In the genomic region with DNA sequence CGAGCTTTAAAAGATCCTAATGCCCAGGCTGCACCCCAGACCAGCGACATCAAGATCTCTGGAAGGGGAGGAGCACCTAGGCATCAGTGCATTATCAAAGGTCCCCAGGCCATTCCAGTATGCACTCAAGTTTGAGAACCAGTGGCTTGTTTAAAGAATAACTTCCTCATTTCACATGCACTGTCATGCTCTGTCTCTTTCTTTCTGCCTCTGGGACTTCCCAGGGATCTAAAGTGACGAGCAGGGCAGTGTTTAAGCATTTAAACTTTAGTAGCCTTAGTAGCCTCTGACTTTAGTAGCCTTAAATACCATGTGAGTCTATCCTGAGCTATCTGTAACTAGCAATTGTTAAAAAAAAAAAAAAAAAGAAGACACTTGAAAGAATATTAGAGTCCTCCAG, we compare ENCODE assay signal across 12 cellular contexts. TPM values are rescaled to one million over a fixed set of nuclear protein-coding genes. Genes with fewer than 3 reads are reported as not detected.
DNase-seq lines count a peak whose midpoint lies in the region; ATAC-seq and TF ChIP-seq lines count a peak whose summit lies in the region.
"Had no signal": no experiment of that assay in that cellular context is flagged by ENCODE, and none has a peak within 500 bp of the region (broad histone marks: within the 10 kb centered on the region; RNA-seq: fewer than 3 reads in every experiment).

No MANE protein-coding gene starts in this region.

- no peak for TF ChIP-seq CTCF in left ventricle myocardium inferior (IDR thresholded peaks at IDR 0.05; ENCODE audit: borderline replicate concordance)

- peaks cover 0 to 7% (median 4%) of the 10 kb centered on the region in 7 donors for H3K9me3 Mint-ChIP-seq in naive B cell
- H3K9me3 Mint-ChIP-seq: natural killer cell had no signal

- H3K4me3 ChIP-seq in left ventricle myocardium inferior = no peak overlapping the region
- H3K4me3 ChIP-seq: testis had no signal

- H3K27ac Mint-ChIP-seq in naive B cell = no peak overlapping the region
- H3K27ac Mint-ChIP-seq: natural killer cell had no signal

- no peaks in the 10 kb centered on the region for H3K4me1 ChIP-seq in left ventricle myocardium inferior
- H3K4me1 ChIP-seq: testis had no signal

- no peaks in the 10 kb centered on the region for H3K36me3 Mint-ChIP-seq in naive B cell
- H3K36me3 Mint-ChIP-seq: natural killer cell had no signal

- H3K9me3 ChIP-seq in left ventricle myocardium inferior (replicated peaks) = no peaks in the 10 kb centered on the region
- H3K9me3 ChIP-seq: testis had no signal

- H3K4me3 Mint-ChIP-seq in naive B cell = no peak overlapping the region
- H3K4me3 Mint-ChIP-seq: natural killer cell had no signal

- DNase-seq in naive B cell = no peak
- DNase-seq in left ventricle myocardium inferior = no peak
- no peak for DNase-seq in activated naive CD4-positive, alpha-beta T cell treated with Interleukin-2 at 50 U/mL for 16 hours
- no peak for DNase-seq in NCI-H526 treated with DMSO at 0.1 percent for 48 hours (lab: John Stamatoyannopoulos, UW)
- DNase-seq: natural killer cell, NCI-H446 treated with DMSO at 0.1 percent for 48 hours, testis had no signal

- H3K27me3 ChIP-seq in left ventricle myocardium inferior (ENCODE audit: low read depth) = peaks cover 7% of the 10 kb centered on the region
- H3K27me3 ChIP-seq: testis had no signal

- no peaks in the 10 kb centered on the region for H3K36me3 ChIP-seq in left ventricle myocardium inferior

- ATAC-seq in GM18909 (IDR thresholded peaks at IDR 0.05; ENCODE audit: poor library complexity, unreplicated experiment) (peak; percentile 93), GM21825 (IDR thresholded peaks at IDR 0.05; ENCODE audit: unreplicated experiment) (peak; percentile 98), HG03520 (IDR thresholded peaks at IDR 0.05; ENCODE audit: unreplicated experiment) (peak; percentile 89), naive B cell (ENCODE audit: low read depth in 2 of 2) (peak; percentile 88 to 92)
- no peak for ATAC-seq in activated CD4-positive, CD25-positive, alpha-beta regulatory T cell treated with anti-CD3 and anti-CD28 coated beads, Interleukin-2, amount 50 U/mL, for 24 hours
- ATAC-seq: natural killer cell had no signal

- peaks cover 20 to 43% (median 39%) of the 10 kb centered on the region in 3 donors for H3K27me3 Mint-ChIP-seq in naive B cell

- H3K27ac ChIP-seq in left ventricle myocardium inferior (replicated peaks) = no peak overlapping the region
- H3K27ac ChIP-seq: testis had no signal

- H3K4me1 Mint-ChIP-seq in naive B cell = peaks cover 0 to 7% (median 4%) of the 10 kb centered on the region in 3 donors
- H3K4me1 Mint-ChIP-seq: natural killer cell had no signal

- intact Hi-C loops in left ventricle myocardium inferior (cut with micrococcal nuclease) = no loop called here

RNA-seq across cellular contexts. Expression of a gene that starts 8.9 kb away (rescaled TPM):
- 1 to 10 TPM in 2 of 6 donors, under 1 TPM in 3, not detected in 1; 0.44 to 1.2 (median 0.86) TPM for polyA plus RNA-seq in naive B cell (ENCODE audit: low read depth in 6 of 6)
- total RNA-seq in left ventricle myocardium inferior = 17.6 TPM

RNA-seq across cellular contexts. Expression of a gene that starts 43.1 kb away (rescaled TPM):
- not detected for polyA plus RNA-seq in naive B cell (ENCODE audit: low read depth in 6 of 6)
- total RNA-seq in left ventricle myocardium inferior = not detected
- total RNA-seq: G401, natural killer cell had no signal

Comparison
In these comparisons a context has a peak if more than half of its experiments do, and no peak if none do; other contexts are left out.
1. ATAC-seq: peak in GM18909 (single experiment), GM21825 (single experiment), HG03520 (single experiment) and naive B cell (2 of 2); none in activated CD4-positive, CD25-positive, alpha-beta regulatory T cell treated with anti-CD3 and anti-CD28 coated beads, Interleukin-2, amount 50 U/mL, for 24 hours (0 of 2).